In the genomic region with DNA sequence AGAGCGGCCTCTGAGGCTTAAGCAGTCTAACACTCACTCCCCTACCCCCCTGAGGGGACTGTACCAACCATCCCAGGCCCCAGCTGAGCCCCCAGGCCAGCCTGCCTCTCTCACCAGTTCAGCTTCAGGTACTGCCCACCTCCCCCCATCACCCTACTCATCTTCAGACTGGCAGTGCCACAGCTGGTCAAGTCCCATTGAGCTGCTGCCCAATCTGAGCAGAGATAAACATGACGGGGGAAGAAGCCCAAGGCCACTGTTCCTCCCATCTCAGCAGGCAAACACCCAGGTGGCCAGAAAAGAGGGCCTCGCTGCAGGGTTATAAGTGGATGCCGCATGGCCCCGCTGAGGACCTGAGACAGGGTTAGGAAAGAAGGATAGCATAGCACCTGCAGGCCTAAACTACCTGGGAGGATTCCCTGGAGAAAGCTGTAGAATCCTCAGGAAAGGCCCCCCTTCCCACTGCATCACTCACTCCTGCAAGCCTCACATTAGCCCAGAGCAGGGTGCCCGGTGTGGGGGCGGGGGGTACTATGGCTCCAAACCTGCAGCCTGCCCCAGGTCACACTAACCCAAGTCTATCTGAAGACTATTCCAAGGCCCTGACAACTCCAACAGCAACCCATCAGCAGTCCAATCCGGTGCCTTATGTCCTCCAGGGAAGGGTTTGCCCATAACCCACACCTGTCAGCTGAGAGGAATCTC, we compare ENCODE assay signal across 11 cellular contexts. TPM values are rescaled to one million over a fixed set of nuclear protein-coding genes. Genes with fewer than 3 reads are reported as not detected.
DNase-seq lines count a peak whose midpoint lies in the region; ATAC-seq, FAIRE-seq and TF ChIP-seq lines count a peak whose summit lies in the region.
"Had no signal": no experiment of that assay in that cellular context is flagged by ENCODE, and none has a peak within 500 bp of the region (broad histone marks: within the 10 kb centered on the region; RNA-seq: fewer than 3 reads in every experiment).

No MANE protein-coding gene starts in this region.

- intact Hi-C loops in activated naive CD4-positive, alpha-beta T cell treated with anti-CD3 and anti-CD28 coated beads for 36 hours (cut with micrococcal nuclease) = loop anchor here (10.0 kb wide), 1 partner anchor 881 kb away; the partner anchor contains the start of gene UBAP2
- intact Hi-C loops in tibial artery (cut with DNase I; ENCODE audit: low total_unique reads) = no loop called here

- H3K79me2 ChIP-seq in astrocyte (ENCODE audit: insufficient read depth, low read length) = peaks cover 80% of the 10 kb centered on the region

- H3K9me3 ChIP-seq in astrocyte (ENCODE audit: insufficient read depth, low read depth, low read length) (no peaks in the 10 kb centered on the region), tibial artery (no peaks in the 10 kb centered on the region)

- no peak for FAIRE-seq in astrocyte (lab: Jason Lieb, UNC)

- ATAC-seq in HG03469 (IDR thresholded peaks at IDR 0.05; ENCODE audit: unreplicated experiment) = no peak
- ATAC-seq: GM23338 had no signal

- H3K4me3 Mint-ChIP-seq in activated naive CD4-positive, alpha-beta T cell treated with anti-CD3 and anti-CD28 coated beads for 36 hours = peak overlapping the region; percentile 67
- H3K4me3 Mint-ChIP-seq in astrocyte (ENCODE audit: unreplicated experiment) (peak overlapping the region; percentile 78), mesothelial cell of epicardium (peak overlapping the region; percentile 56)
- H3K4me3 Mint-ChIP-seq: GM23338 had no signal

- CTCF ChIA-PET in activated naive CD4-positive, alpha-beta T cell treated with anti-CD3 and anti-CD28 coated beads for 36 hours (lab: Charles Lee) = interaction anchor here (0.6 to 3.0 kb wide), 6 partner anchors 8 to 82 kb away, joined by 3 to 7 read pairs (median 3); no protein-coding TSS in a partner anchor

- H3K9me3 Mint-ChIP-seq in activated naive CD4-positive, alpha-beta T cell treated with anti-CD3 and anti-CD28 coated beads for 36 hours = no peaks in the 10 kb centered on the region
- H3K9me3 Mint-ChIP-seq in astrocyte (ENCODE audit: unreplicated experiment) (no peaks in the 10 kb centered on the region), mesothelial cell of epicardium (no peaks in the 10 kb centered on the region)
- H3K9me3 Mint-ChIP-seq: GM23338 had no signal

- no peaks in the 10 kb centered on the region for H3K27me3 Mint-ChIP-seq in activated naive CD4-positive, alpha-beta T cell treated with anti-CD3 and anti-CD28 coated beads for 36 hours (ENCODE audit: low read depth)
- H3K27me3 Mint-ChIP-seq in astrocyte (ENCODE audit: low read depth, unreplicated experiment) (no peaks in the 10 kb centered on the region), mesothelial cell of epicardium (ENCODE audit: low read depth) (no peaks in the 10 kb centered on the region)

- peak overlapping the region; percentile 97 for H3K27ac Mint-ChIP-seq in activated naive CD4-positive, alpha-beta T cell treated with anti-CD3 and anti-CD28 coated beads for 36 hours
- no peak overlapping the region for H3K27ac Mint-ChIP-seq in astrocyte (ENCODE audit: unreplicated experiment)
- peak overlapping the region; percentile 98 for H3K27ac Mint-ChIP-seq in mesothelial cell of epicardium
- H3K27ac Mint-ChIP-seq: GM23338 had no signal

- H3K27ac ChIP-seq in astrocyte (ENCODE audit: low read depth, low read length) = no peak overlapping the region
- H3K27ac ChIP-seq in tibial artery = peak overlapping the region; percentile 95 to 98

- peaks cover 11% of the 10 kb centered on the region for H3K36me3 Mint-ChIP-seq in activated naive CD4-positive, alpha-beta T cell treated with anti-CD3 and anti-CD28 coated beads for 36 hours (ENCODE audit: low read depth)
- H3K36me3 Mint-ChIP-seq in astrocyte (ENCODE audit: low read depth, unreplicated experiment) (no peaks in the 10 kb centered on the region), mesothelial cell of epicardium (no peaks in the 10 kb centered on the region)

- DNase-seq in activated naive CD4-positive, alpha-beta T cell treated with anti-CD3 and anti-CD28 coated beads for 36 hours = no peak
- no peak for DNase-seq in activated naive CD4-positive, alpha-beta T cell (lab: John Stamatoyannopoulos, UW)
- DNase-seq in astrocyte (ENCODE audit: low read depth) (no peak), mesothelial cell of epicardium (ENCODE audit: low spot score in 2 of 2, unreplicated experiment in 2 of 2) (no peak), tibial artery (no peak), NCI-H1930 (lab: John Stamatoyannopoulos, UW) (no peak), H4 (ENCODE audit: low spot score) (no peak)
- DNase-seq: DMS 273 treated with DMSO at 0.1 percent for 48 hours, glutamatergic neuron had no signal

- H3K4me1 Mint-ChIP-seq in activated naive CD4-positive, alpha-beta T cell treated with anti-CD3 and anti-CD28 coated beads for 36 hours (ENCODE audit: low read depth) = peaks cover 76% of the 10 kb centered on the region
- H3K4me1 Mint-ChIP-seq in astrocyte (ENCODE audit: low read depth, unreplicated experiment) = peaks cover 58% of the 10 kb centered on the region
- peaks cover 83% of the 10 kb centered on the region for H3K4me1 Mint-ChIP-seq in mesothelial cell of epicardium

- H3K36me3 ChIP-seq in astrocyte (ENCODE audit: insufficient read depth, low read length) (no peaks in the 10 kb centered on the region), tibial artery (no peaks in the 10 kb centered on the region)

- H3K4me3 ChIP-seq in astrocyte (ENCODE audit: insufficient read depth, low read depth, low read length) (no peak overlapping the region), tibial artery (peak overlapping the region; percentile 92)
- H3K4me3 ChIP-seq: GM23338 had no signal

- TF ChIP-seq CTCF in astrocyte (IDR thresholded peaks at IDR 0.05; ENCODE audit: insufficient read depth, low read depth, low read length) (no peak), mesothelial cell of epicardium (IDR thresholded peaks at IDR 0.05; ENCODE audit: unreplicated experiment) (no peak), tibial artery (IDR thresholded peaks at IDR 0.05) (no peak)

- peaks cover 66% of the 10 kb centered on the region for H3K4me1 ChIP-seq in astrocyte (ENCODE audit: insufficient read depth, low read length)
- H3K4me1 ChIP-seq in tibial artery = peaks cover 14 to 73% (median 65%) of the 10 kb centered on the region in 4 donors

- no peak overlapping the region for H3K9ac ChIP-seq in astrocyte (ENCODE audit: low read length)

- H4K20me1 ChIP-seq in astrocyte (ENCODE audit: insufficient read depth, low read length) = peaks cover 26% of the 10 kb centered on the region

- no peaks in the 10 kb centered on the region for H3K27me3 ChIP-seq in astrocyte (ENCODE audit: insufficient read depth, low read length)
- H3K27me3 ChIP-seq in tibial artery = no peaks in the 10 kb centered on the region

- no peak overlapping the region for H2AFZ ChIP-seq in astrocyte (ENCODE audit: low read depth, low read length)
- H2AFZ ChIP-seq: GM23338 had no signal

- H3K4me2 ChIP-seq in astrocyte (ENCODE audit: low read length) = peak overlapping the region; percentile 94
- H3K4me2 ChIP-seq: GM23338 had no signal

RNA-seq across cellular contexts. Expression of gene B4GALT1, which starts 3.6 kb away (rescaled TPM):
- 10 to 100 TPM; 42.8 to 44.1 TPM for total RNA-seq in activated naive CD4-positive, alpha-beta T cell treated with anti-CD3 and anti-CD28 coated beads for 36 hours
- total RNA-seq in astrocyte = 93.1 and 103 TPM in 2 replicates
- total RNA-seq in mesothelial cell of epicardium = 78.3 to 81.4 TPM (median 78.9 TPM) in 3 replicates
- total RNA-seq in H4 (2014; rRNA removed; shearing (Covaris generic)) = 33.5 and 34.5 TPM in 2 replicates
